ENCODE assay signal across 7 cellular contexts in the genomic region with DNA sequence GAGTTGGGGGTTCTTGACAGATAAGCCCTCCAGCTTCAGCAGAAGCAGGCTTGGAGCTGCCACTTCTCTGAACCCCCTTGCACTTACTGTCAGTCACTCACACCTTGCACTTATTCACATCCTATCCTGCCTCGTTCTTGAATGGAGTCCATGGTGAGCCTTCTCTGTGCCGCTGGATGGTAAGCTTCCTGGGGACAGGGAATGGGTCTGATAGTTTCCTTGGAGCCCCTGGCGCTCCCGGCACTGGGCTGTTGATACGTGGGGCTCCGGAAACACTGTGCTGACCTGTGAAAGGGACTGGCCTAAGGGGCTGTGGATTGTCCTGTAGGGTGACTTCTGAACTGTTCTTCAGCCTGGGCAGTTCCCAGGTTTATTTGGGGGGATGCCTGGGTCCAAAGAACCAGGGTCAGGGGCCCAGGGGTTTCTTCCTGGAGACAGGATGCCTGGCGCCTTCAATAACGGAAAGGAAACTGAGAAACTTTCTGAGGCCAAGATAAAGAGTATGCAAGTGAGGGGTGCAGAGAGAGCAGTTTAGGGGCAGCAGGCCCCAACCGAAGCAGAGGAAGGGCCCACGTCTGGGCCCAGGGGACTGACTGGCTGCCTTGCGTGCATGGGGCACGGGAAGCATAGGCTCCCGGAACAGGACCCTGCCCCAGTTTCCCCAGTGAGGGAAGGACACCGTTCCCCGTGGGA. TPM values are rescaled to one million over a fixed set of nuclear protein-coding genes. Genes with fewer than 3 reads are reported as not detected.
A peak's percentile ranks its signal among the peaks of the same experiment; 100 is the strongest.
DNase-seq lines count a peak whose midpoint lies in the region; ATAC-seq, FAIRE-seq and TF ChIP-seq lines count a peak whose summit lies in the region.

No MANE protein-coding gene starts in this region.

- TF ChIP-seq CTCF in RWPE1 (conservative IDR thresholded peaks at IDR 0.05; ENCODE audit: low read depth) (no peak), endothelial cell of umbilical vein (IDR thresholded peaks at IDR 0.05; ENCODE audit: extremely low read depth in 1 of 2, insufficient read depth in 1 of 2, low read depth in 1 of 2, low read length in 2 of 2) (no peak), pancreas (IDR thresholded peaks at IDR 0.05) (no peak)

- peak overlapping the region; percentile 72 for H2AFZ ChIP-seq in endothelial cell of umbilical vein (ENCODE audit: low read depth, low read length)

- POLR2A ChIA-PET in RWPE1 (lab: Yijun Ruan, JAX; ENCODE audit: low non-redundant PET) (interaction anchor here (1.0 kb wide), 1 partner anchor 11 kb away, joined by 3 read pairs; no protein-coding TSS in a partner anchor), endothelial cell of umbilical vein (lab: Charles Lee) (interaction anchor here (0.5 to 1.0 kb wide), 2 partner anchors 14 to 94 kb away, joined by 3 to 8 read pairs; no protein-coding TSS in a partner anchor)

- H3K9me1 ChIP-seq in endothelial cell of umbilical vein (replicated peaks; ENCODE audit: control insufficient read depth, extremely low read depth, insufficient read depth, low read length), result no peaks in the 10 kb centered on the region

- DNase-seq in RWPE1 (ENCODE audit: low spot score), result no peak
- peak; percentile 21 for DNase-seq in endothelial cell of umbilical vein (ENCODE audit: low read depth, low spot score)
- DNase-seq in pancreas, result peak in 1 of 6 donors; percentile 46
- no peak for DNase-seq in T1000 (lab: John Stamatoyannopoulos, UW)
- DNase-seq in stimulated activated CD4-positive, alpha-beta T cell treated with anti-CD3 and anti-CD28 coated beads, Interleukin-12 subunit alpha, Interleukin-12 subunit beta, amount 100 ng/mL, for 4 hours, result no peak

- H3K27me3 ChIP-seq in endothelial cell of umbilical vein (ENCODE audit: control insufficient read depth in 2 of 2, insufficient read depth in 2 of 2, low read length in 2 of 2) (no peaks in the 10 kb centered on the region), pancreas (no peaks in the 10 kb centered on the region)

- 52 to 55% methylated on average over 15 of the region's 15 CpGs for WGBS in pancreas, 2 donors

- H3K4me1 ChIP-seq in endothelial cell of umbilical vein (ENCODE audit: control insufficient read depth, extremely low read depth, insufficient read depth, low read length) (peaks cover 23% of the 10 kb centered on the region), pancreas (peaks cover 0 to 18% (median 4%) of the 10 kb centered on the region in 3 donors)

- FAIRE-seq in endothelial cell of umbilical vein (lab: Jason Lieb, UNC), result peak; percentile 76
- no peak for FAIRE-seq in pancreas (lab: Jason Lieb, UNC)

- TF ChIP-seq POLR2A in endothelial cell of umbilical vein (IDR thresholded peaks at IDR 0.05; ENCODE audit: low read depth, low read length), result no peak

- H3K9me3 ChIP-seq in endothelial cell of umbilical vein (replicated peaks; ENCODE audit: control insufficient read depth, insufficient read depth, low read length) (no peaks in the 10 kb centered on the region), pancreas (no peaks in the 10 kb centered on the region)

- CTCF ChIA-PET in RWPE1 (lab: Yijun Ruan, JAX) (interaction anchor here (0.6 to 2.5 kb wide), 3 partner anchors 12 to 1279 kb away, joined by 3 to 11 read pairs (median 4); no protein-coding TSS in a partner anchor), endothelial cell of umbilical vein (lab: Charles Lee) (interaction anchor here (0.7 to 5.7 kb wide), 8 partner anchors 9 to 126 kb away, joined by 3 to 37 read pairs (median 4); a partner anchor contains a TSS)

- intact Hi-C loops in endothelial cell of umbilical vein (cut with micrococcal nuclease), result loop anchor here (1.0 to 2.0 kb wide), 3 partner anchors 8 to 44 kb away; no protein-coding TSS in a partner anchor
- intact Hi-C loops in pancreas (cut with DNase I), result no loop called here

- H3K4me3 ChIP-seq in endothelial cell of umbilical vein (replicated peaks in 1 of 3; ENCODE audit: insufficient read depth in 1 of 3, low read depth in 1 of 3, low read length in 3 of 3) (peak overlapping the region; percentile 15 to 69 (median 64)), pancreas (peak overlapping the region; percentile 20 to 63 (median 52))

- peak overlapping the region; percentile 86 for H3K4me2 ChIP-seq in endothelial cell of umbilical vein (ENCODE audit: insufficient read depth, low read length)

- ATAC-seq in GM18867 (IDR thresholded peaks at IDR 0.05; ENCODE audit: unreplicated experiment) (peak; percentile 35), HG02642 (IDR thresholded peaks at IDR 0.05; ENCODE audit: poor library complexity, unreplicated experiment) (peak; percentile 40), pancreas (peak in 1 of 4 donors; percentile 2)

- peak overlapping the region; percentile 94 for H3K9ac ChIP-seq in endothelial cell of umbilical vein (replicated peaks; ENCODE audit: extremely low read depth, insufficient read depth, low read length)

- BruUV-seq in endothelial cell of umbilical vein (replicated peaks; lab: Mats Ljungman, UMichigan), result TSS peak; percentile 46

- dilution Hi-C loops in endothelial cell of umbilical vein (cut with MboI; ENCODE audit: extremely low pct_ligation_motif_present, low sequenced_read_pairs), result no loop called here

- H3K36me3 ChIP-seq in endothelial cell of umbilical vein (ENCODE audit: control insufficient read depth in 2 of 2, extremely low read depth in 1 of 2, insufficient read depth in 2 of 2, low read length in 2 of 2), result no peaks in the 10 kb centered on the region
- no peaks in the 10 kb centered on the region for H3K36me3 ChIP-seq in pancreas

- H3K79me2 ChIP-seq in endothelial cell of umbilical vein (ENCODE audit: control insufficient read depth, insufficient read depth, low read length), result peaks cover 42% of the 10 kb centered on the region

- no peaks in the 10 kb centered on the region for H4K20me1 ChIP-seq in endothelial cell of umbilical vein (replicated peaks; ENCODE audit: control insufficient read depth, extremely low read depth, insufficient read depth, low read length)

- H3K27ac ChIP-seq in RWPE1, result peak overlapping the region; percentile 90
- H3K27ac ChIP-seq in endothelial cell of umbilical vein (ENCODE audit: insufficient read depth, low read depth, low read length), result peak overlapping the region; percentile 79
- H3K27ac ChIP-seq in pancreas, result peak overlapping the region in 1 of 4 donors; percentile 17

TF ChIP-seq in endothelial cell of umbilical vein, 7 proteins besides CTCF, POLR2A, EP300 and RAD21:
- no peak for TF ChIP-seq EZH2 (IDR thresholded peaks at IDR 0.05; ENCODE audit: borderline replicate concordance, low read depth, low read length, severe bottlenecking)
- no peak for TF ChIP-seq JUN (IDR thresholded peaks at IDR 0.05; ENCODE audit: borderline replicate concordance, insufficient read depth, insufficient read length, low read depth)
- TF ChIP-seq MYC (IDR thresholded peaks at IDR 0.05; ENCODE audit: low read depth, low read length), result no peak
- TF ChIP-seq GATA2 (IDR thresholded peaks at IDR 0.05; ENCODE audit: insufficient read depth, insufficient read length, low read depth, low read length), result no peak
- no peak for TF ChIP-seq FOS (IDR thresholded peaks at IDR 0.05; ENCODE audit: borderline replicate concordance, insufficient read depth, low read length)
- TF ChIP-seq, protein P1, sequence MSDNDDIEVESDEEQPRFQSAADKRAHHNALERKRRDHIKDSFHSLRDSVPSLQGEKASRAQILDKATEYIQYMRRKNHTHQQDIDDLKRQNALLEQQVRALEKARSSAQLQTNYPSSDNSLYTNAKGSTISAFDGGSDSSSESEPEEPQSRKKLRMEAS (IDR thresholded peaks at IDR 0.05; ENCODE audit: insufficient read depth, insufficient read length), result no peak
- TF ChIP-seq POLR2AphosphoS5 (IDR thresholded peaks at IDR 0.05; ENCODE audit: insufficient read depth, low read depth, low read length), result no peak

RNA-seq across cellular contexts. Expression of a gene that starts 0.7 kb away (rescaled TPM):
- 17.7 and 21.1 TPM in 2 replicates for total RNA-seq in endothelial cell of umbilical vein
- polyA plus RNA-seq in endothelial cell of umbilical vein, result 19.4 and 20.8 TPM in 2 replicates
- polyA plus RNA-seq in endothelial cell of umbilical vein (2011; cell fraction: cytosol; rRNA removed), result 22.6 and 25.1 TPM in 2 replicates
- 18.4 and 19.5 TPM in 2 replicates for polyA plus RNA-seq in endothelial cell of umbilical vein (2011; cell fraction: nucleus; rRNA removed)
- polyA plus RNA-seq in endothelial cell of umbilical vein (2012), result 14.4 and 15.3 TPM in 2 replicates
- polyA minus RNA-seq in endothelial cell of umbilical vein, result 15.2 and 21.4 TPM in 2 replicates
- 28.7 TPM for polyA minus RNA-seq in endothelial cell of umbilical vein (2011; cell fraction: cytosol; rRNA and poly(A)+ RNA removed)
- polyA minus RNA-seq in endothelial cell of umbilical vein (2011; cell fraction: nucleus; rRNA and poly(A)+ RNA removed), result 8.4 and 8.9 TPM in 2 replicates
- 10 to 100 TPM in 2 of 6 donors, 1 to 10 TPM in 4; 2.6 to 10.5 (median 9.4) TPM for total RNA-seq in pancreas
- polyA plus RNA-seq in pancreas, result 10 to 100 TPM in 1 of 2 donors, 1 to 10 TPM in 1; 5.7 to 12.9 TPM

RNA-seq across cellular contexts. Expression of a gene that starts 50.9 kb away (rescaled TPM):
- total RNA-seq in endothelial cell of umbilical vein (19.6 and 21.8 TPM in 2 replicates), pancreas (10 to 100 TPM in 3 of 6 donors, 1 to 10 TPM in 3; 8.4 to 16.6 (median 9.8) TPM)
- polyA plus RNA-seq in endothelial cell of umbilical vein (34.2 and 36.0 TPM in 2 replicates), pancreas (10 to 100 TPM; 15.2 to 16.6 TPM)
- polyA plus RNA-seq in endothelial cell of umbilical vein (2011; cell fraction: cytosol; rRNA removed), result 30.7 and 37.0 TPM in 2 replicates
- polyA plus RNA-seq in endothelial cell of umbilical vein (2011; cell fraction: nucleus; rRNA removed), result 13.5 and 15.9 TPM in 2 replicates
- 20.9 and 24.0 TPM in 2 replicates for polyA plus RNA-seq in endothelial cell of umbilical vein (2012)
- polyA minus RNA-seq in endothelial cell of umbilical vein, result 14.7 and 15.8 TPM in 2 replicates
- polyA minus RNA-seq in endothelial cell of umbilical vein (2011; cell fraction: cytosol; rRNA and poly(A)+ RNA removed), result 28.3 TPM
- 4.0 and 4.2 TPM in 2 replicates for polyA minus RNA-seq in endothelial cell of umbilical vein (2011; cell fraction: nucleus; rRNA and poly(A)+ RNA removed)
